In the genomic region with DNA sequence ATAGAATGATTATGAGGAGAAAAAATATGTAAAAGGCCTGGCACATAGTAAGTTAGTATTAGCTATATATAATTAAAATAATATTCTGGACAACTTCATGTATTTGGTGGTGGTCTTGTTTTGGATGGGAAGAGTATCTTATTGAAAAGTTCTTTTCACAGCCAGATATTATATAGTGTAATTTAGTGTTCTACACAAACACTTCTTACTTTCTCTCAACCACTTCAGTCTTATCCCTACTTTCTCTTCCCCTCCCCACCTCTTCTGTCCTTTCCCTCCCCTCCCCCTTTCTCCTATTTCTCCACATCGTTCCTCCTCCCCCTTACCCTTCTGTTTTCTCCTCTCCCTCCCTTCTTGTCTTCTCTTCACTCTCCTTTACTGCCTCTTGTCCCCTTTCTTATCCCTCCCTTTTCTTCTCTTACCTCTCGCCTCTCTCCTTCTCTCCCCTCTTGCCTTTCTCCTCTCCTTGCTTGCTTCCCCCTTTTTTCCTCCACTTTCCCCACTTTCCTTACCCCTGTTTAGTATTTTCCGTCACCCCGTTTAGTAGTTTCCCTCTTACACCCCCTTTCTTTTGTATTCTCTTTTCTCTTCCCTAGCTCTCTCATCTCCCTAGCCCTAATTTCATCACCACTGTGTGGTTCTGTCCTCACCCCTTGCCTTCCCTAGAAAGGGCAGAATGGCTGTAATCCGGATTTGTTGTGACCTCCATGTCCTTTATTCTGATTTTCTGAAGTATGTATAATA, we compare ENCODE assay signal across 11 cellular contexts.
DNase-seq lines count a peak whose midpoint lies in the region; ATAC-seq and TF ChIP-seq lines count a peak whose summit lies in the region.
"Had no signal": no experiment of that assay in that cellular context is flagged by ENCODE, and none has a peak within 500 bp of the region (broad histone marks: within the 10 kb centered on the region; RNA-seq: fewer than 3 reads in every experiment).

No MANE protein-coding gene starts in this region.

- no peak for DNase-seq in CD14-positive monocyte (ENCODE audit: low spot score)
- DNase-seq in Kasumi-1 (lab: John Stamatoyannopoulos, UW) = peak; percentile 9 to 16
- DNase-seq in chondrocyte (ENCODE audit: low spot score) = no peak
- DNase-seq in mesendoderm = peak; percentile 82
- no peak for DNase-seq in NCI-H774 (lab: John Stamatoyannopoulos, UW)
- DNase-seq in germinal center (ENCODE audit: low spot score) = no peak
- DNase-seq: activated CD4-positive, CD25-positive, alpha-beta regulatory T cell; GF-D8; NCI-H345 had no signal

- ATAC-seq in HG02642 (IDR thresholded peaks at IDR 0.05; ENCODE audit: poor library complexity, unreplicated experiment) (no peak), GM18498 (IDR thresholded peaks at IDR 0.05; ENCODE audit: unreplicated experiment) (no peak)

- H3K27me3 Mint-ChIP-seq in CD14-positive monocyte (ENCODE audit: low read depth in 3 of 3) (no peaks in the 10 kb centered on the region), chondrocyte (ENCODE audit: low read depth) (no peaks in the 10 kb centered on the region)

- H3K9ac ChIP-seq in mesendoderm (ENCODE audit: low read length) = peak overlapping the region; percentile 66

- no peak overlapping the region for H3K27ac ChIP-seq in mesendoderm (ENCODE audit: low read depth, low read length)

- no peaks in the 10 kb centered on the region for H3K4me1 ChIP-seq in mesendoderm (ENCODE audit: control insufficient read depth, low read depth, low read length)

- intact Hi-C loops in CD14-positive monocyte (cut with micrococcal nuclease) = no loop called here

- peaks cover 4% of the 10 kb centered on the region for H3K79me1 ChIP-seq in mesendoderm (ENCODE audit: low read length)

- H3K18ac ChIP-seq in mesendoderm (ENCODE audit: low read length) = no peak overlapping the region

- peak overlapping the region; percentile 63 to 77 (median 71) for H3K27ac Mint-ChIP-seq in CD14-positive monocyte
- peak overlapping the region; percentile 61 for H3K27ac Mint-ChIP-seq in chondrocyte (ENCODE audit: unreplicated experiment)

- H3K4me3 ChIP-seq in mesendoderm (ENCODE audit: low read length) = no peak overlapping the region

- H3K9me3 Mint-ChIP-seq in CD14-positive monocyte = peaks cover 0 to 3% (median 0%) of the 10 kb centered on the region in 7 donors
- H3K9me3 Mint-ChIP-seq in chondrocyte (ENCODE audit: low read depth) = no peaks in the 10 kb centered on the region

- H3K36me3 Mint-ChIP-seq in CD14-positive monocyte = peaks cover 29% of the 10 kb centered on the region in 2 donors
- H3K36me3 Mint-ChIP-seq in chondrocyte (ENCODE audit: low read depth) = peaks cover 9% of the 10 kb centered on the region

- H3K27me3 ChIP-seq in mesendoderm (ENCODE audit: insufficient read depth, low read length, poor library complexity) = no peaks in the 10 kb centered on the region

- H4K5ac ChIP-seq in mesendoderm (ENCODE audit: low read length) = no peak overlapping the region

- WGBS in mesendoderm (ENCODE audit: extremely low coverage, insufficient coverage, low lambda C conversion rate) = no CpG with 5 or more reads among the region's 5 CpGs

- peaks cover 26% of the 10 kb centered on the region for H3K4me1 Mint-ChIP-seq in CD14-positive monocyte
- H3K4me1 Mint-ChIP-seq in chondrocyte (ENCODE audit: low read depth) = peaks cover 27% of the 10 kb centered on the region

- H2BK5ac ChIP-seq in mesendoderm (ENCODE audit: low read length) = peak overlapping the region; percentile 61

- TF ChIP-seq CTCF in CD14-positive monocyte (IDR thresholded peaks at IDR 0.05) (no peak), chondrocyte (IDR thresholded peaks at IDR 0.05) (no peak)

- no peaks in the 10 kb centered on the region for H3K36me3 ChIP-seq in mesendoderm (ENCODE audit: control insufficient read depth, insufficient read depth, low read length)

- no peak overlapping the region for H2AK5ac ChIP-seq in mesendoderm (ENCODE audit: low read length)

- H3K56ac ChIP-seq in mesendoderm (ENCODE audit: low read length) = peak overlapping the region; percentile 81

- peaks cover 4% of the 10 kb centered on the region for H3K79me2 ChIP-seq in mesendoderm (ENCODE audit: control insufficient read depth, insufficient read depth, low read length)

- H2BK120ac ChIP-seq in mesendoderm (ENCODE audit: low read depth, low read length) = no peak overlapping the region

- H4K8ac ChIP-seq in mesendoderm (ENCODE audit: low read depth, low read length) = no peak overlapping the region

- no peak overlapping the region for H3K23ac ChIP-seq in mesendoderm (ENCODE audit: low read length)

- peak overlapping the region in 1 of 2 donors; percentile 26 for H3K4me3 Mint-ChIP-seq in CD14-positive monocyte
- H3K4me3 Mint-ChIP-seq in chondrocyte (ENCODE audit: unreplicated experiment) = no peak overlapping the region

- peak overlapping the region; percentile 66 for H3K4me2 ChIP-seq in mesendoderm (ENCODE audit: low read length)

- no peak overlapping the region for H3K4ac ChIP-seq in mesendoderm (ENCODE audit: low read depth, low read length)

- no peak overlapping the region for H2BK15ac ChIP-seq in mesendoderm (replicated peaks; ENCODE audit: low read depth)

Comparison
In these comparisons a context has a peak if more than half of its experiments do, and no peak if none do; other contexts are left out.
1. DNase-seq: peak in Kasumi-1 (2 of 2) and mesendoderm (single experiment); none in CD14-positive monocyte (single experiment), chondrocyte (single experiment), NCI-H774 (single experiment) and germinal center (single experiment).